In genomic region chr2:191245046-191245868, GRCh38 we compare ENCODE assay signal across 8 cellular contexts. TPM values are rescaled to one million over a fixed set of nuclear protein-coding genes. Genes with fewer than 3 reads are reported as not detected.
DNase-seq lines count a peak whose midpoint lies in the region; ATAC-seq and TF ChIP-seq lines count a peak whose summit lies in the region.

TSS of gene MYO1B (plus strand) at chr2:191245404. CDS start at chr2:191276896, 31,492 bp downstream.

- no peaks in the 10 kb centered on the region for H3K9me3 Mint-ChIP-seq in Caco-2 (ENCODE audit: unreplicated experiment)

- no TSS peak for BruUV-seq in Caco-2 (replicated peaks; lab: Mats Ljungman, UMichigan)

- DNase-seq in Caco-2 (peak; percentile 89 to 96), Kasumi-1 (lab: John Stamatoyannopoulos, UW) (peak; percentile 61 to 65), SJSA1 (ENCODE audit: low read depth in 1 of 2, low spot score in 2 of 2) (peak; percentile 86 to 89), left cardiac atrium (peak; percentile 69), renal cortical epithelial cell (ENCODE audit: low read depth) (peak; percentile 34)
- peak; percentile 21 for DNase-seq in activated naive CD8-positive, alpha-beta T cell treated with anti-CD3 and anti-CD28 coated beads, Interleukin-2, amount 50 U/mL, for 16 hours (ENCODE audit: low read depth, low spot score)

- H3K4me1 Mint-ChIP-seq in Caco-2 (ENCODE audit: low read depth, unreplicated experiment): peaks cover 27% of the 10 kb centered on the region

- H3K4me1 ChIP-seq in Caco-2 (peaks cover 29% of the 10 kb centered on the region), SJSA1 (replicated peaks) (peaks cover 26% of the 10 kb centered on the region)

- no peaks in the 10 kb centered on the region; the same call in 1 of the 2 replicates for H3K36me3 ChIP-seq in Caco-2 (ENCODE audit: control insufficient read depth, insufficient read depth, low read length)
- H3K36me3 ChIP-seq in SJSA1: peaks cover 15% of the 10 kb centered on the region

- H3K27me3 ChIP-seq in Caco-2 (replicated peaks; ENCODE audit: control insufficient read depth, insufficient read depth, low read length): no peaks in the 10 kb centered on the region
- H3K27me3 ChIP-seq in SJSA1 (replicated peaks): no peaks in the 10 kb centered on the region

- H3K36me3 Mint-ChIP-seq in Caco-2 (ENCODE audit: insufficient read depth, unreplicated experiment): peaks cover 28% of the 10 kb centered on the region

- H3K4me3 ChIP-seq in Caco-2 (ENCODE audit: low read depth, low read length) (peak within 1 kb of the TSS; percentile 85), SJSA1 (peak within 1 kb of the TSS; percentile 91)

- no peaks in the 10 kb centered on the region for H3K9me3 ChIP-seq in Caco-2
- no peaks in the 10 kb centered on the region for H3K9me3 ChIP-seq in SJSA1 (replicated peaks)

- POLR2A ChIA-PET in Caco-2 (lab: Charles Lee): no interaction called here

- H3K27me3 Mint-ChIP-seq in Caco-2 (ENCODE audit: insufficient read depth, unreplicated experiment): no peaks in the 10 kb centered on the region

- H3K4me3 Mint-ChIP-seq in Caco-2 (ENCODE audit: unreplicated experiment): peak within 1 kb of the TSS; percentile 94

- intact Hi-C loops in Caco-2 (cut with micrococcal nuclease; ENCODE audit: unreplicated experiment): loop anchor here (1.0 to 2.0 kb wide), 5 partner anchors 26 to 256 kb away; no protein-coding TSS in a partner anchor
- intact Hi-C loops in left cardiac atrium (cut with DNase I): loop anchor here in 1 of 2 donors (10.0 kb wide), 1 partner anchor 130 kb away; no protein-coding TSS in a partner anchor

- peak within 1 kb of the TSS; percentile 79 for H3K27ac ChIP-seq in SJSA1

- peak; percentile 66 to 78 for TF ChIP-seq CTCF in Caco-2 (IDR thresholded peaks at IDR 0.05; ENCODE audit: insufficient read depth in 1 of 2, low read depth in 1 of 2, low read length in 1 of 2, severe bottlenecking in 1 of 2, unreplicated experiment in 1 of 2)

- ATAC-seq in GM21526 (IDR thresholded peaks at IDR 0.05; ENCODE audit: low FRiP score, unreplicated experiment): peak; percentile 54
- ATAC-seq in left cardiac atrium: peak; percentile 87 to 93
- ATAC-seq in HG03025 (IDR thresholded peaks at IDR 0.05; ENCODE audit: low FRiP score, unreplicated experiment): no peak

- CTCF ChIA-PET in Caco-2 (lab: Charles Lee): interaction anchor here (0.6 to 2.0 kb wide), 4 partner anchors 25 to 194 kb away, joined by 4 to 7 read pairs (median 5); no protein-coding TSS in a partner anchor

- H3K27ac Mint-ChIP-seq in Caco-2 (ENCODE audit: unreplicated experiment): peak within 1 kb of the TSS; percentile 86

RNA-seq across cellular contexts. Expression of gene MYO1B, which starts in this region (rescaled TPM):
- total RNA-seq in Caco-2 (2022) (80.3 and 83.4 TPM in 2 replicates), left cardiac atrium (10 to 100 TPM; 18.6 to 26.3 TPM), renal cortical epithelial cell (157 and 165 TPM in 2 replicates)
- total RNA-seq in SJSA1 (2014; rRNA removed; shearing (Covaris generic)): 87.6 and 106 TPM in 2 replicates

Comparison
In these comparisons a context has a peak if more than half of its experiments do, and no peak if none do; other contexts are left out.
1. DNase-seq: peak in every context shown above with its lines; median percentile 92 in Caco-2; 88 in SJSA1; 69 in left cardiac atrium; 63 in Kasumi-1; 34 in renal cortical epithelial cell; 21 in activated naive CD8-positive, alpha-beta T cell treated with anti-CD3 and anti-CD28 coated beads, Interleukin-2, amount 50 U/mL, for 16 hours.